14 cellular contexts compared by ENCODE assay signal in the genomic region with DNA sequence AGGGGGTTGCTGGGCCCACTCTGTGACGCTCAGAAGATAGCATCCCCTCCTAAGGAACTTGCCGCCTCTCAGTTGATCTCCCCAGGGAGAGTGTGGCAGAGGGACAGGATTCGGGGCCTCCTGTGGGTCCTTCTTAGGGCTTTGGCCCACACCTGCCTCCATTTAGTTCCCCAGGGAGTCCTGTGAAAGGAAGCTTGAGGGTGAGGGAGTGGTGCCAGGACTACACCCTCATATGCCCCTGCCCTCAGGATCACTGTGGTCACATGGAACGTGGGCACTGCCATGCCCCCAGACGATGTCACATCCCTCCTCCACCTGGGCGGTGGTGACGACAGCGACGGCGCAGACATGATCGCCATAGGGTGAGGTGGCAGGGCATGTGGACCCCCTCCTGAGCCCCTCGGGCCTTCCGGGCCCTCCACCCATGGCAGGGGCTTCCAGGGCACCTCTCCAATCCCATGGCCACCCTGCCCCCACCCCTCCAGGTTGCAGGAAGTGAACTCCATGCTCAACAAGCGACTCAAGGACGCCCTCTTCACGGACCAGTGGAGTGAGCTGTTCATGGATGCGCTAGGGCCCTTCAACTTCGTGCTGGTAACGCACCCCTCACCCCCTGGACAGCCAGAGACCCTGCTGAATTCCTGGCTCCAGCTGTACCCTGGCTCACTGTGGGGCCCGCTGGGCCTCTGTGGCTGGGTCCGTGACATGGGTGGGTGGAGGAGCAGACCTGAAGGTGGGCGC. TPM values are rescaled to one million over a fixed set of nuclear protein-coding genes. Genes with fewer than 3 reads are reported as not detected.
"Had no signal": no experiment of that assay in that cellular context is flagged by ENCODE, and none has a peak within 500 bp of the region (broad histone marks: within the 10 kb centered on the region; RNA-seq: fewer than 3 reads in every experiment).

No MANE protein-coding gene starts in this region.

- H3K9me3 ChIP-seq: body of pancreas, gastrocnemius medialis, pancreas had no signal

- H3K36me3 Mint-ChIP-seq: activated naive CD4-positive, alpha-beta T cell treated with anti-CD3 and anti-CD28 coated beads, Interleukin-2, amount 50 U/mL, for 72 hours had no signal

- H3K27ac ChIP-seq: body of pancreas, epithelial cell of prostate, gastrocnemius medialis, pancreas had no signal

- H3K4me3 Mint-ChIP-seq: neural crest cell had no signal

- H3K36me3 ChIP-seq: gastrocnemius medialis, pancreas had no signal

- ATAC-seq: activated naive CD4-positive, alpha-beta T cell treated with anti-CD3 and anti-CD28 coated beads, Interleukin-2, amount 50 U/mL, for 72 hours; body of pancreas; gastrocnemius medialis; left ventricle myocardium superior; pancreas had no signal

- H3K27ac Mint-ChIP-seq: activated naive CD4-positive, alpha-beta T cell treated with anti-CD3 and anti-CD28 coated beads, Interleukin-2, amount 50 U/mL, for 72 hours had no signal

- H3K27me3 ChIP-seq: body of pancreas, gastrocnemius medialis, pancreas had no signal

- H3K9me3 Mint-ChIP-seq: activated naive CD4-positive, alpha-beta T cell treated with anti-CD3 and anti-CD28 coated beads, Interleukin-2, amount 50 U/mL, for 72 hours; neural crest cell had no signal

- H3K4me3 ChIP-seq: body of pancreas, gastrocnemius medialis, pancreas had no signal

- DNase-seq: activated CD4-positive, CD25-positive, alpha-beta regulatory T cell; amniotic stem cell; body of pancreas; central memory CD4-positive, alpha-beta T cell; cortex of kidney; effector CD8-positive, alpha-beta T cell; gastrocnemius medialis; left ventricle myocardium superior; mesenchymal stem cell had no signal

RNA-seq across cellular contexts. Expression of a gene that starts 3.5 kb away (rescaled TPM):
- total RNA-seq: skeletal muscle tissue had no signal

RNA-seq across cellular contexts. Expression of a gene that starts 14.0 kb away (rescaled TPM):
- total RNA-seq: activated naive CD4-positive, alpha-beta T cell treated with anti-CD3 and anti-CD28 coated beads, Interleukin-2, amount 50 U/mL, for 72 hours; body of pancreas; gastrocnemius medialis; left ventricle myocardium superior; pancreas; skeletal muscle tissue had no signal
